Comparison of ENCODE assay signal across 9 cellular contexts in genomic region chr4:6271206-6271605, GRCh38. TPM values are rescaled to one million over a fixed set of nuclear protein-coding genes. Genes with fewer than 3 reads are reported as not detected.
DNase-seq lines count a peak whose midpoint lies in the region; ATAC-seq and TF ChIP-seq lines count a peak whose summit lies in the region.
"Had no signal": no experiment of that assay in that cellular context is flagged by ENCODE, and none has a peak within 500 bp of the region (broad histone marks: within the 10 kb centered on the region; RNA-seq: fewer than 3 reads in every experiment).

No MANE protein-coding gene starts in this region.

- peak overlapping the region in 1 of 2 donors; percentile 99 for H3K4me3 ChIP-seq in right atrium auricular region
- H3K4me3 ChIP-seq in vagina, result peak overlapping the region; percentile 94 to 97

- H3K27me3 ChIP-seq in right atrium auricular region (no peaks in the 10 kb centered on the region), vagina (no peaks in the 10 kb centered on the region)

- H3K27ac ChIP-seq in right atrium auricular region (peak overlapping the region; percentile 90 to 94), vagina (peak overlapping the region; percentile 75)

- H3K36me3 Mint-ChIP-seq in central memory CD8-positive, alpha-beta T cell (ENCODE audit: insufficient read depth), result peaks cover 7% of the 10 kb centered on the region
- no peaks in the 10 kb centered on the region for H3K36me3 Mint-ChIP-seq in naive thymus-derived CD8-positive, alpha-beta T cell

- H3K4me1 Mint-ChIP-seq in central memory CD8-positive, alpha-beta T cell, result peaks cover 6% of the 10 kb centered on the region
- H3K4me1 Mint-ChIP-seq in naive thymus-derived CD8-positive, alpha-beta T cell, result peaks cover 17 to 36% (median 26%) of the 10 kb centered on the region in 4 donors

- TF ChIP-seq CTCF in right atrium auricular region (IDR thresholded peaks at IDR 0.05) (no peak), vagina (IDR thresholded peaks at IDR 0.05) (no peak)

- POLR2A ChIA-PET in naive thymus-derived CD8-positive, alpha-beta T cell (lab: Charles Lee), result interaction anchor here (0.6 kb wide), 1 partner anchor 8 kb away, joined by 4 read pairs; no protein-coding TSS in a partner anchor

- ATAC-seq in left ventricle myocardium superior, result no peak
- no peak for ATAC-seq in central memory CD8-positive, alpha-beta T cell (replicated peaks; ENCODE audit: extremely low read depth, poor library complexity, severe bottlenecking)
- no peak for ATAC-seq in naive thymus-derived CD8-positive, alpha-beta T cell
- ATAC-seq in GM19463 (IDR thresholded peaks at IDR 0.05; ENCODE audit: unreplicated experiment), result no peak

- no peak for TF ChIP-seq POLR2A in vagina (IDR thresholded peaks at IDR 0.05)

- DNase-seq in right atrium auricular region (ENCODE audit: low spot score) (no peak), left ventricle myocardium superior (no peak), vagina (ENCODE audit: extremely low spot score in 2 of 2) (no peak), NCI-H2171 (lab: John Stamatoyannopoulos, UW) (no peak)
- no peak for DNase-seq in central memory CD8-positive, alpha-beta T cell (ENCODE audit: low spot score in 2 of 2)
- no peak for DNase-seq in naive thymus-derived CD8-positive, alpha-beta T cell
- no peak for DNase-seq in activated CD8-positive, alpha-beta memory T cell treated with anti-CD3 and anti-CD28 coated beads for 24 hours
- DNase-seq: cortex of kidney had no signal

- H3K4me3 Mint-ChIP-seq in central memory CD8-positive, alpha-beta T cell, result peak overlapping the region; percentile 76
- peak overlapping the region; percentile 76 to 91 (median 88) for H3K4me3 Mint-ChIP-seq in naive thymus-derived CD8-positive, alpha-beta T cell

- H3K27ac Mint-ChIP-seq in central memory CD8-positive, alpha-beta T cell (ENCODE audit: low read depth), result no peak overlapping the region
- peak overlapping the region in 2 of 10 donors; percentile 50 to 55 for H3K27ac Mint-ChIP-seq in naive thymus-derived CD8-positive, alpha-beta T cell

- H3K36me3 ChIP-seq in right atrium auricular region (no peaks in the 10 kb centered on the region), vagina (no peaks in the 10 kb centered on the region)

- intact Hi-C loops in left ventricle myocardium superior (cut with micrococcal nuclease) (no loop called here), vagina (cut with DNase I) (no loop called here)

- H3K9me3 ChIP-seq in right atrium auricular region, result no peaks in the 10 kb centered on the region
- no peaks in the 10 kb centered on the region for H3K9me3 ChIP-seq in vagina

- H3K9me3 Mint-ChIP-seq in central memory CD8-positive, alpha-beta T cell, result no peaks in the 10 kb centered on the region
- no peaks in the 10 kb centered on the region for H3K9me3 Mint-ChIP-seq in naive thymus-derived CD8-positive, alpha-beta T cell

- H3K27me3 Mint-ChIP-seq in central memory CD8-positive, alpha-beta T cell, result no peaks in the 10 kb centered on the region
- peaks cover 0 to 6% (median 1%) of the 10 kb centered on the region in 5 donors for H3K27me3 Mint-ChIP-seq in naive thymus-derived CD8-positive, alpha-beta T cell

- peaks cover 0 to 50% of the 10 kb centered on the region in 2 donors for H3K4me1 ChIP-seq in right atrium auricular region
- H3K4me1 ChIP-seq in vagina, result peaks cover 64% of the 10 kb centered on the region

RNA-seq across cellular contexts. Expression of gene WFS1, which starts 1.6 kb away (rescaled TPM):
- total RNA-seq in right atrium auricular region (100 to 1,000 TPM; 111 to 112 TPM), left ventricle myocardium superior (70.5 TPM), vagina (91.8 TPM)
- total RNA-seq in naive thymus-derived CD8-positive, alpha-beta T cell, result 1 to 10 TPM; 4.8 to 5.9 TPM
- polyA plus RNA-seq in naive thymus-derived CD8-positive, alpha-beta T cell, result 1 to 10 TPM; 2.9 to 5.4 (median 4.7) TPM

Comparison
In these comparisons a context has a peak if more than half of its experiments do, and no peak if none do; other contexts are left out.
1. RNA of gene WFS1, which starts 1.6 kb away (total RNA-seq): 111 to 112 TPM in right atrium auricular region, 91.8 TPM in vagina (single experiment) and 70.5 TPM in left ventricle myocardium superior (single experiment); 4.8 to 5.9 TPM in naive thymus-derived CD8-positive, alpha-beta T cell; every median in the first group is over 10 times any median in the second.